In the genomic region with DNA sequence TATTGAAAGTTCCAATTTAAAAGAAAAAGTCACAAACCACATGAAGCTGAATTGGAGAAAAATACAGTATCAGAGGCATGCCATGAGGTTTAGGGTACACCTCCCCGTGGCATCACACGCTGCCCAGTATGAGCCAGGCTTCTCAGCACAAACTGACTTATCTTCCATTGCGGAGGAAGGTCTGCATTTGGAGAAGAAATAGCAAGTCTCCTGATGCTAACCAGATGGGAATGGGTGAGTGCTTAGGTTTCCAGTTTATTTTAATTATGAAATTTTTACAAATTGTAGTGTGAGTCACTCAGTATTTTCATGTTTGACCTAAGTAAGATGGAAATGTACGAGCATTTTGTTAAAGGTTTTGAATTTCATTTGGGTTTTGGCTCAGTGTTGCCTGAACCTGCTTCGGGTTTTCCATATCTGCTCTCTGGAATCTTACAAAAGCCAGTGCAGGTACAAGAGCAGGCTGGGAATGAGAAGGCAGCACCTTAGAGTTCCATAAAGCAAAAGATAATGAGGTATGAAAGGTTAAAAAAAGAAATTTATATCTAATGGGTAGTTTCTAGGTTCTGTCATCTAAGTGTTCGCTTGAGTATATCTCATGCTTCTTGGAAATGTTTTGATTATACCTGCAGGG, we compare ENCODE assay signal across 22 cellular contexts.
"Had no signal": no experiment of that assay in that cellular context is flagged by ENCODE, and none has a peak within 500 bp of the region (broad histone marks: within the 10 kb centered on the region; RNA-seq: fewer than 3 reads in every experiment).

No MANE protein-coding gene starts in this region.

- H3K4me3 ChIP-seq: body of pancreas, hepatocyte, lower lobe of right lung, tibial nerve had no signal

- H3K4me1 ChIP-seq: lower lobe of right lung had no signal

- H3K36me3 ChIP-seq: lower lobe of right lung, tibial nerve had no signal

- DNase-seq: activated CD4-positive, alpha-beta memory T cell treated with anti-CD3 and anti-CD28 coated beads, Interleukin-2, amount 10 ng/mL, durations not matched to agents 7 days and 5 days; activated CD4-positive, alpha-beta T cell treated with anti-CD3 and anti-CD28 coated beads for 48 hours; activated CD4-positive, CD25-positive, alpha-beta regulatory T cell; activated CD8-positive, alpha-beta memory T cell treated with anti-CD3 and anti-CD28 coated beads, Interleukin-2, amount 10 ng/mL, durations not matched to agents 7 days and 5 days; activated naive CD4-positive, alpha-beta T cell; activated naive CD8-positive, alpha-beta T cell treated with anti-CD3 and anti-CD28 coated beads for 36 hours; activated T-cell treated with anti-CD3 and anti-CD28 coated beads, Interleukin-2, amount 50 U/mL, for 1 hour; body of pancreas; erythroblast; islet precursor cell; left colon; lower lobe of right lung; natural killer cell; stimulated activated naive CD8-positive, alpha-beta T cell treated with anti-CD3 and anti-CD28 coated beads, Interleukin-15, Interleukin-2, amounts not matched to agents 100 U/mL and 50 U/mL, for 24 hours; substantia nigra; T-cell; T-helper 9 cell had no signal

- H3K27me3 ChIP-seq: body of pancreas, hepatocyte, tibial nerve had no signal

- FAIRE-seq: colon, endometrium, urothelium cell line had no signal

- H3K27ac ChIP-seq: body of pancreas, hepatocyte, lower lobe of right lung, tibial nerve had no signal

- H3K9me3 ChIP-seq: body of pancreas, lower lobe of right lung, tibial nerve had no signal
